In the genomic region with DNA sequence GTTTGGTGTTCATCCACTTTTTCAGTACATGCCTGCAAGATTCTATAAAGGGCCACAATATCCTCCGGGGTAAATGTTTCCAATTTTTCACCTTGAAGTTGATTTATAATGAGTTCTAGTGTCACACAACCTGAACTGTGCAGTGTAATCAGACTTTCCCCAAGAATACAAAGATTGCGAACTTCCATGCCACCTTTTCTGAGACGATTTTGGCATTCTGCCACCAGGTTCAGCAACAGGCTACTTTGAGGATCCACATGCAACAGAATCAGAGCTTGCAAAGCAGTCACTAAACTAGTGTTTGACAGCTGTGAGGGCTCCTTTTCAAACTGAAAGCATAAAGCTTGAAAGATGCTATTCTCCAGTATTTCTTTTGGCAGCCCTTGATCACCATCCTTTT, we compare ENCODE assay signal across 1 cellular context.
TF ChIP-seq lines count a peak whose summit lies in the region.

No MANE protein-coding gene starts in this region.

TF ChIP-seq in HepG2, 621 proteins besides CTCF, POLR2A, EP300 and RAD21:
- no peak for TF ChIP-seq ZBTB7A (CRISPR knock-in tag; IDR thresholded peaks at IDR 0.05)
- no peak for TF ChIP-seq MAFF (IDR thresholded peaks at IDR 0.05; ENCODE audit: low read depth, low read length)
- TF ChIP-seq ZNF605 (CRISPR knock-in tag; IDR thresholded peaks at IDR 0.05), result no peak
- TF ChIP-seq, protein P1, sequence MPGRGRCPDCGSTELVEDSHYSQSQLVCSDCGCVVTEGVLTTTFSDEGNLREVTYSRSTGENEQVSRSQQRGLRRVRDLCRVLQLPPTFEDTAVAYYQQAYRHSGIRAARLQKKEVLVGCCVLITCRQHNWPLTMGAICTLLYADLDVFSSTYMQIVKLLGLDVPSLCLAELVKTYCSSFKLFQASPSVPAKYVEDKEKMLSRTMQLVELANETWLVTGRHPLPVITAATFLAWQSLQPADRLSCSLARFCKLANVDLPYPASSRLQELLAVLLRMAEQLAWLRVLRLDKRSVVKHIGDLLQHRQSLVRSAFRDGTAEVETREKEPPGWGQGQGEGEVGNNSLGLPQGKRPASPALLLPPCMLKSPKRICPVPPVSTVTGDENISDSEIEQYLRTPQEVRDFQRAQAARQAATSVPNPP (CRISPR knock-in tag; IDR thresholded peaks at IDR 0.05), result no peak
- no peak for TF ChIP-seq SAP130 (CRISPR knock-in tag; IDR thresholded peaks at IDR 0.05; ENCODE audit: low read depth)
- no peak for TF ChIP-seq NR2F1 (CRISPR knock-in tag; IDR thresholded peaks at IDR 0.05)
- no peak for TF ChIP-seq YEATS2 (CRISPR knock-in tag; IDR thresholded peaks at IDR 0.05; ENCODE audit: borderline replicate concordance)
- no peak for TF ChIP-seq ZEB1 (IDR thresholded peaks at IDR 0.05; ENCODE audit: insufficient replicate concordance, low read depth)
- TF ChIP-seq ZNF747 (CRISPR knock-in tag; IDR thresholded peaks at IDR 0.05; ENCODE audit: borderline replicate concordance), result no peak
- TF ChIP-seq HNRNPK (IDR thresholded peaks at IDR 0.05; ENCODE audit: low read depth, low read length, poor library complexity, severe bottlenecking), result no peak
- TF ChIP-seq, protein P2, sequence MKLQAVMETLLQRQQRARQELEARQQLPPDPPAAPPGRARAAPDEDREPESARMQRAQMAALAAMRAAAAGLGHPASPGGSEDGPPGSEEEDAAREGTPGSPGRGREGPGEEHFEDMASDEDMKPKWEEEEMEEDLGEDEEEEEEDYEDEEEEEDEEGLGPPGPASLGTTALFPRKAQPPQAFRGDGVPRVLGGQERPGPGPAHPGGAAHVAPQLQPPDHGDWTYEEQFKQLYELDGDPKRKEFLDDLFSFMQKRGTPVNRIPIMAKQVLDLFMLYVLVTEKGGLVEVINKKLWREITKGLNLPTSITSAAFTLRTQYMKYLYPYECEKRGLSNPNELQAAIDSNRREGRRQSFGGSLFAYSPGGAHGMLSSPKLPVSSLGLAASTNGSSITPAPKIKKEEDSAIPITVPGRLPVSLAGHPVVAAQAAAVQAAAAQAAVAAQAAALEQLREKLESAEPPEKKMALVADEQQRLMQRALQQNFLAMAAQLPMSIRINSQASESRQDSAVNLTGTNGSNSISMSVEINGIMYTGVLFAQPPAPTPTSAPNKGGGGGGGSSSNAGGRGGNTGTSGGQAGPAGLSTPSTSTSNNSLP (IDR thresholded peaks at IDR 0.05; ENCODE audit: low read depth, low read length), result no peak
- TF ChIP-seq MTF2 (CRISPR knock-in tag; IDR thresholded peaks at IDR 0.05; ENCODE audit: borderline replicate concordance), result no peak
- no peak for TF ChIP-seq ZNF329 (CRISPR knock-in tag; IDR thresholded peaks at IDR 0.05; ENCODE audit: low read depth)
TF ChIP-seq in HepG2: peak in this region for 0.
